ENCODE assay signal across 1 cellular context in the genomic region with DNA sequence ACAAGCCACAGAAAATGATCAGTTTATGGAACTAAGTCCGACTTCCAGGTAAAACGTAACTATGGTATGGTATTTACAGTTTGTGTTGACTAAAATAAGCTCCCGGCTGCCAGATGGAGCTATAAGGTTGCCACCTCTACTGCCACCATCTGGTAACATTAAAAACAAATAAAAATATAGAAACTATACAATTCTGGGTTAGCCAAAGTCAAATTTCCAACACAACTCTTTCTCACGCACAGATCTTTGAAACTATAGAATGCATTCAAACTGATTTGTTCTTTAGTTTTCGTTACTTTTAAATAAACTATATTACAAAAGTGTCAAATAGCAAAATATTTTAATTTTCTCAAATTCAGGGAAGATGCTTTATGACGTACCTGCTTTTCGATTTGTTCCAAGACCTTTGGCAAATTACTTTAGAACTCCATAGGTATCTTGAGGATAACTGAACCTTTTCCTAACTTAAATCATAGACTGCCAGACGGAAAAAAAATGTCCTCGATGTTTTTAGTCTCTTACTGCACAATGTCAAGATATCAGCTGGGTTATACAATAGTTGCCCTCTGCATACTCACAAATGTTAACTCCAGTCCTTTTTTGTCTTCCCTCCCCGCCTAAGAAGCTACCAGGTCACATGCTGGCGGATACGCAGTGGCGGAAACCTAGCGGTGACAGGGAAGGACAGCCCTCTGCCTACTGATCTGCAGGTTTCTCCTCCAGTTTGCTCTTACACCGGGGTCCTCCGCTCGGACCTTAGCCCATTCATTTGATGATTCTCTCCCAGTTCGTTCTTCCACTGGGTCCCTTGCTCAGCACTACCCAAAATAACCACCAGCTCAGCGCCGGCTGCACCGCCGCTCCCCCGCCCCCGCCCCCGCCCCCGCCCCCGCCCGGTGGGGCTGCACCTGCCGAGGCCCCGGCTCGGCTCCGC.
TF ChIP-seq lines count a peak whose summit lies in the region.

No MANE protein-coding gene starts in this region.

TF ChIP-seq in K562, 482 proteins besides CTCF, POLR2A, EP300 and RAD21 (continues in another document):
- TF ChIP-seq CBFA2T2 (conservative IDR thresholded peaks at IDR 0.05) (0 out of 2 replicates have a peak, but pooled peaks have one; percentile 11), RAD51 (IDR thresholded peaks at IDR 0.05; ENCODE audit: borderline replicate concordance, low read depth) (peak; percentile 63; the same call in 1 of the 2 replicates), TFAP4 (CRISPR knock-in tag; IDR thresholded peaks at IDR 0.05; ENCODE audit: borderline replicate concordance) (peak; percentile 34; the same call in 1 of the 2 replicates), DNMT1 (IDR thresholded peaks at IDR 0.05) (no peak), PRDM10 (IDR thresholded peaks at IDR 0.05; ENCODE audit: partially characterized antibody) (peak; percentile 8), ESRRB (CRISPR knock-in tag; IDR thresholded peaks at IDR 0.05; ENCODE audit: borderline replicate concordance) (no peak), NFIC (IDR thresholded peaks at IDR 0.05) (no peak), EP400 (IDR thresholded peaks at IDR 0.05) (peak; percentile 33; the same call in 1 of the 2 replicates), ETV1 (tag; conservative IDR thresholded peaks at IDR 0.05; ENCODE audit: low read depth) (peak; percentile 62; the same call in 1 of the 2 replicates), NELFE (IDR thresholded peaks at IDR 0.05; ENCODE audit: insufficient read depth, insufficient read length) (no peak), BHLHE40 (IDR thresholded peaks at IDR 0.05; ENCODE audit: low read length) (peak; percentile 35), ZNF316 (IDR thresholded peaks at IDR 0.05) (no peak), CXXC5 (CRISPR knock-in tag; IDR thresholded peaks at IDR 0.05) (peak; percentile 43), HNRNPLL (IDR thresholded peaks at IDR 0.05; ENCODE audit: low read depth, low read length, poor library complexity, severe bottlenecking) (no peak), GABPB1 (CRISPR knock-in tag; IDR thresholded peaks at IDR 0.05) (no peak), TBL1XR1 (IDR thresholded peaks at IDR 0.05; ENCODE audit: low read length in 2 of 2) (0 out of 4 replicates have a peak, but pooled peaks of 1 of the 2 experiments have one; percentile 41), DIDO1 (tag; IDR thresholded peaks at IDR 0.05; ENCODE audit: low read depth) (no peak), ZNF431 (CRISPR knock-in tag; IDR thresholded peaks at IDR 0.05) (no peak), RBM22 (IDR thresholded peaks at IDR 0.05; ENCODE audit: low read depth, low read length, poor library complexity, severe bottlenecking) (no peak), SMARCA5 (IDR thresholded peaks at IDR 0.05) (0 out of 2 replicates have a peak, but pooled peaks have one; percentile 3), STAG1 (CRISPR knock-in tag; IDR thresholded peaks at IDR 0.05; ENCODE audit: borderline replicate concordance) (no peak), AFF1 (IDR thresholded peaks at IDR 0.05; ENCODE audit: low read depth in 1 of 2, partially characterized antibody in 2 of 2) (no peak), ATF1 (CRISPR knock-in tag; IDR thresholded peaks at IDR 0.05) (no peak), ATF1 (tag; IDR thresholded peaks at IDR 0.05) (peak; percentile 14; the same call in 1 of the 2 replicates)
- TF ChIP-seq, protein P1, sequence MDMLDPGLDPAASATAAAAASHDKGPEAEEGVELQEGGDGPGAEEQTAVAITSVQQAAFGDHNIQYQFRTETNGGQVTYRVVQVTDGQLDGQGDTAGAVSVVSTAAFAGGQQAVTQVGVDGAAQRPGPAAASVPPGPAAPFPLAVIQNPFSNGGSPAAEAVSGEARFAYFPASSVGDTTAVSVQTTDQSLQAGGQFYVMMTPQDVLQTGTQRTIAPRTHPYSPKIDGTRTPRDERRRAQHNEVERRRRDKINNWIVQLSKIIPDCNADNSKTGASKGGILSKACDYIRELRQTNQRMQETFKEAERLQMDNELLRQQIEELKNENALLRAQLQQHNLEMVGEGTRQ (CRISPR knock-in tag; IDR thresholded peaks at IDR 0.05) = peak; percentile 82
- TF ChIP-seq, protein P2, sequence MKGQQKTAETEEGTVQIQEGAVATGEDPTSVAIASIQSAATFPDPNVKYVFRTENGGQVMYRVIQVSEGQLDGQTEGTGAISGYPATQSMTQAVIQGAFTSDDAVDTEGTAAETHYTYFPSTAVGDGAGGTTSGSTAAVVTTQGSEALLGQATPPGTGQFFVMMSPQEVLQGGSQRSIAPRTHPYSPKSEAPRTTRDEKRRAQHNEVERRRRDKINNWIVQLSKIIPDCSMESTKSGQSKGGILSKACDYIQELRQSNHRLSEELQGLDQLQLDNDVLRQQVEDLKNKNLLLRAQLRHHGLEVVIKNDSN (CRISPR knock-in tag; IDR thresholded peaks at IDR 0.05) = peak; percentile 85
- TF ChIP-seq, protein P3, sequence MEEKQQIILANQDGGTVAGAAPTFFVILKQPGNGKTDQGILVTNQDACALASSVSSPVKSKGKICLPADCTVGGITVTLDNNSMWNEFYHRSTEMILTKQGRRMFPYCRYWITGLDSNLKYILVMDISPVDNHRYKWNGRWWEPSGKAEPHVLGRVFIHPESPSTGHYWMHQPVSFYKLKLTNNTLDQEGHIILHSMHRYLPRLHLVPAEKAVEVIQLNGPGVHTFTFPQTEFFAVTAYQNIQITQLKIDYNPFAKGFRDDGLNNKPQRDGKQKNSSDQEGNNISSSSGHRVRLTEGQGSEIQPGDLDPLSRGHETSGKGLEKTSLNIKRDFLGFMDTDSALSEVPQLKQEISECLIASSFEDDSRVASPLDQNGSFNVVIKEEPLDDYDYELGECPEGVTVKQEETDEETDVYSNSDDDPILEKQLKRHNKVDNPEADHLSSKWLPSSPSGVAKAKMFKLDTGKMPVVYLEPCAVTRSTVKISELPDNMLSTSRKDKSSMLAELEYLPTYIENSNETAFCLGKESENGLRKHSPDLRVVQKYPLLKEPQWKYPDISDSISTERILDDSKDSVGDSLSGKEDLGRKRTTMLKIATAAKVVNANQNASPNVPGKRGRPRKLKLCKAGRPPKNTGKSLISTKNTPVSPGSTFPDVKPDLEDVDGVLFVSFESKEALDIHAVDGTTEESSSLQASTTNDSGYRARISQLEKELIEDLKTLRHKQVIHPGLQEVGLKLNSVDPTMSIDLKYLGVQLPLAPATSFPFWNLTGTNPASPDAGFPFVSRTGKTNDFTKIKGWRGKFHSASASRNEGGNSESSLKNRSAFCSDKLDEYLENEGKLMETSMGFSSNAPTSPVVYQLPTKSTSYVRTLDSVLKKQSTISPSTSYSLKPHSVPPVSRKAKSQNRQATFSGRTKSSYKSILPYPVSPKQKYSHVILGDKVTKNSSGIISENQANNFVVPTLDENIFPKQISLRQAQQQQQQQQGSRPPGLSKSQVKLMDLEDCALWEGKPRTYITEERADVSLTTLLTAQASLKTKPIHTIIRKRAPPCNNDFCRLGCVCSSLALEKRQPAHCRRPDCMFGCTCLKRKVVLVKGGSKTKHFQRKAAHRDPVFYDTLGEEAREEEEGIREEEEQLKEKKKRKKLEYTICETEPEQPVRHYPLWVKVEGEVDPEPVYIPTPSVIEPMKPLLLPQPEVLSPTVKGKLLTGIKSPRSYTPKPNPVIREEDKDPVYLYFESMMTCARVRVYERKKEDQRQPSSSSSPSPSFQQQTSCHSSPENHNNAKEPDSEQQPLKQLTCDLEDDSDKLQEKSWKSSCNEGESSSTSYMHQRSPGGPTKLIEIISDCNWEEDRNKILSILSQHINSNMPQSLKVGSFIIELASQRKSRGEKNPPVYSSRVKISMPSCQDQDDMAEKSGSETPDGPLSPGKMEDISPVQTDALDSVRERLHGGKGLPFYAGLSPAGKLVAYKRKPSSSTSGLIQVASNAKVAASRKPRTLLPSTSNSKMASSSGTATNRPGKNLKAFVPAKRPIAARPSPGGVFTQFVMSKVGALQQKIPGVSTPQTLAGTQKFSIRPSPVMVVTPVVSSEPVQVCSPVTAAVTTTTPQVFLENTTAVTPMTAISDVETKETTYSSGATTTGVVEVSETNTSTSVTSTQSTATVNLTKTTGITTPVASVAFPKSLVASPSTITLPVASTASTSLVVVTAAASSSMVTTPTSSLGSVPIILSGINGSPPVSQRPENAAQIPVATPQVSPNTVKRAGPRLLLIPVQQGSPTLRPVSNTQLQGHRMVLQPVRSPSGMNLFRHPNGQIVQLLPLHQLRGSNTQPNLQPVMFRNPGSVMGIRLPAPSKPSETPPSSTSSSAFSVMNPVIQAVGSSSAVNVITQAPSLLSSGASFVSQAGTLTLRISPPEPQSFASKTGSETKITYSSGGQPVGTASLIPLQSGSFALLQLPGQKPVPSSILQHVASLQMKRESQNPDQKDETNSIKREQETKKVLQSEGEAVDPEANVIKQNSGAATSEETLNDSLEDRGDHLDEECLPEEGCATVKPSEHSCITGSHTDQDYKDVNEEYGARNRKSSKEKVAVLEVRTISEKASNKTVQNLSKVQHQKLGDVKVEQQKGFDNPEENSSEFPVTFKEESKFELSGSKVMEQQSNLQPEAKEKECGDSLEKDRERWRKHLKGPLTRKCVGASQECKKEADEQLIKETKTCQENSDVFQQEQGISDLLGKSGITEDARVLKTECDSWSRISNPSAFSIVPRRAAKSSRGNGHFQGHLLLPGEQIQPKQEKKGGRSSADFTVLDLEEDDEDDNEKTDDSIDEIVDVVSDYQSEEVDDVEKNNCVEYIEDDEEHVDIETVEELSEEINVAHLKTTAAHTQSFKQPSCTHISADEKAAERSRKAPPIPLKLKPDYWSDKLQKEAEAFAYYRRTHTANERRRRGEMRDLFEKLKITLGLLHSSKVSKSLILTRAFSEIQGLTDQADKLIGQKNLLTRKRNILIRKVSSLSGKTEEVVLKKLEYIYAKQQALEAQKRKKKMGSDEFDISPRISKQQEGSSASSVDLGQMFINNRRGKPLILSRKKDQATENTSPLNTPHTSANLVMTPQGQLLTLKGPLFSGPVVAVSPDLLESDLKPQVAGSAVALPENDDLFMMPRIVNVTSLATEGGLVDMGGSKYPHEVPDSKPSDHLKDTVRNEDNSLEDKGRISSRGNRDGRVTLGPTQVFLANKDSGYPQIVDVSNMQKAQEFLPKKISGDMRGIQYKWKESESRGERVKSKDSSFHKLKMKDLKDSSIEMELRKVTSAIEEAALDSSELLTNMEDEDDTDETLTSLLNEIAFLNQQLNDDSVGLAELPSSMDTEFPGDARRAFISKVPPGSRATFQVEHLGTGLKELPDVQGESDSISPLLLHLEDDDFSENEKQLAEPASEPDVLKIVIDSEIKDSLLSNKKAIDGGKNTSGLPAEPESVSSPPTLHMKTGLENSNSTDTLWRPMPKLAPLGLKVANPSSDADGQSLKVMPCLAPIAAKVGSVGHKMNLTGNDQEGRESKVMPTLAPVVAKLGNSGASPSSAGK (IDR thresholded peaks at IDR 0.05) = 0 out of 2 replicates have a peak, but pooled peaks have one; percentile 10
